1 cellular context compared by ENCODE assay signal in the genomic region with DNA sequence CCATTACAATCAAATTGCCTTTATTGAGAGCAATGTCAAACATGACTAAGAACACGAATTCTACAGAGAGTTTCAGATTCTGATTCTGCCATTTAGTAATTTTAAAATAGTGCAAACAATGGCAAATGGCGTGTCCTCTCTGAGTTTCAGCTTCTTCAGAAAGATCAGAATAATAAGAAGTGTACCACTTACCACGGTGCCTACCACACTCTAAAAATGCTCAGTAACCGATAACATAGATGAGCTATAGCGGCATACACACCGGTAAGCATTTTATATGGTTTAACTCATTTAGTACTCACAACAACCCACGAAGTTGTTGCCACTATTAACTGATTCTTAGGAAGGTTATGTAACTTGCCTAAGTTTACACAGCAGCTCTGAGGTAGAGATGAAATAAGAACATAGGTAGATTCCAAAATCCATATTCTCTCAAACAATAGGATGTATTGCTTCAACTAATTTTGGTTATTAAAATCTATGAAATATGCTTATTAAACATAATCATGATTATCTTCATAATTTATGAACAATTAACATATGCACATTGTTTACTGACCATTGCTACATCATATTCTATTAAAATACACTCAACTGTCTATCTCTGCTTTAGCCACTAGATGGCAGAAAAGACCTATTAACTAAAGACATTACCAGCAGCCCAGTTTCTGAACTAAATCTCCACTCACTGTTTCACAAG.
TF ChIP-seq lines count a peak whose summit lies in the region.

No MANE protein-coding gene starts in this region.

TF ChIP-seq in K562, 482 proteins besides CTCF, POLR2A, EP300 and RAD21 (continued from another document):
- peak; percentile 44; the same call in 1 of the 2 replicates for TF ChIP-seq DEAF1 (CRISPR knock-in tag; IDR thresholded peaks at IDR 0.05)
- TF ChIP-seq KAT2B (IDR thresholded peaks at IDR 0.05; ENCODE audit: low read depth, low read length): no peak
- no peak for TF ChIP-seq PTTG1 (tag; IDR thresholded peaks at IDR 0.05; ENCODE audit: low read depth)
- TF ChIP-seq CEBPG (CRISPR knock-in tag; IDR thresholded peaks at IDR 0.05): no peak
- TF ChIP-seq CEBPG (tag; conservative IDR thresholded peaks at IDR 0.05 in 1 of 2, IDR thresholded peaks at IDR 0.05 in 1 of 2): peak in 1 of 2 experiments; percentile 23; a peak in 2 of 4 replicates
- peak; percentile 47 for TF ChIP-seq SMC3 (conservative IDR thresholded peaks at IDR 0.05; ENCODE audit: insufficient read depth, low read depth, low read length)
- no peak for TF ChIP-seq HMGN3 (IDR thresholded peaks at IDR 0.05; ENCODE audit: borderline replicate concordance, extremely low read depth, insufficient read length, low read depth, low read length)
- peak; percentile 65 for TF ChIP-seq C11orf30 (IDR thresholded peaks at IDR 0.05; ENCODE audit: low read depth)
- peak; percentile 82 for TF ChIP-seq ZNF316 (IDR thresholded peaks at IDR 0.05)
